ENCODE assay signal across 8 cellular contexts in the genomic region with DNA sequence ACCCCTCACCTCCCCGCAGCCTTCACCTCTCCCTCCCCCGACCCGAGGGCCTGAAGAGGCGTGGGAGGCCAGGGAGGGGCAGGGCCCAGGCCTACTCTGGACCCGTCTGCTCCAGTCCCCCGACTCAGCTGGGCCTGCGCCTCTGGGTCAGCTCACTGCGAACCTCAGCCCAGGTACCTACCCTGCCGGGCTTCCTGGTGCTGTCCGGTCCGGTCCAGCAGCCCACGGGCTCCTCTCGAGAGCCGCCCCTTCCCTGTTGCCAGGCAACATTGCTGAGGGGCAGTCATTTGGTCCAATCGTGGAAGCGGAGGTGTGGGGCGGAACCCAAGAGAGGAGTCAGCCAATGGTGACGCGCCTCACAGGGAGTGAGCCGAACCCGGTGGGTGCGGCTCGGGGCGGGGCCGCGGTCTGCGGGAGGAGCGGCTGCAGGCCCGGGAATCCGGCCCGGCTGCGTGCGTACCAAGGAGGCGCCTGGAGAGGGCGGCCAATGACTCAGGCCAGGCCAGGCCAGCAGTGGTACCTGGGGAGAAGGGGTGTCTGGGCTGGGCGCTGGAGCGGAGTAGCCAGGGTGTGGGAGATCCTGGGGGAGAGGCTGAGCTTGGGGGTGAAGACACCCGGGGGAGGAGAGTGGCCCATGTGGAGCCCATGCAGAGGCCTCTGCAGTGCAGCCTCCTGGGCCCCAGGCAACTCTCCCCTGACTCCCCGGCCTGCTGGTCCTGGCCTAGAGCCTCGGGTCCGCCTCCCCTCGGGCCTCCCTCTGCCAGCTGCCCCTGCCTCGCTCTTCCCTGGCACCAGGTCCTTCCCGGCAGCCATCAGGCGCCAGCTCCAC. TPM values are rescaled to one million over a fixed set of nuclear protein-coding genes. Genes with fewer than 3 reads are reported as not detected.
DNase-seq lines count a peak whose midpoint lies in the region; ATAC-seq and TF ChIP-seq lines count a peak whose summit lies in the region.

A gene with protein sequence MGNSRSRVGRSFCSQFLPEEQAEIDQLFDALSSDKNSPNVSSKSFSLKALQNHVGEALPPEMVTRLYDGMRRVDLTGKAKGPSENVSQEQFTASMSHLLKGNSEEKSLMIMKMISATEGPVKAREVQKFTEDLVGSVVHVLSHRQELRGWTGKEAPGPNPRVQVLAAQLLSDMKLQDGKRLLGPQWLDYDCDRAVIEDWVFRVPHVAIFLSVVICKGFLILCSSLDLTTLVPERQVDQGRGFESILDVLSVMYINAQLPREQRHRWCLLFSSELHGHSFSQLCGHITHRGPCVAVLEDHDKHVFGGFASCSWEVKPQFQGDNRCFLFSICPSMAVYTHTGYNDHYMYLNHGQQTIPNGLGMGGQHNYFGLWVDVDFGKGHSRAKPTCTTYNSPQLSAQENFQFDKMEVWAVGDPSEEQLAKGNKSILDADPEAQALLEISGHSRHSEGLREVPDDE (minus strand): TSS at position 240 of the 829 bp plus-strand sequence. CDS start 6,573 bp downstream, outside the sequence.

- H3K4me3 ChIP-seq in AG09309 (ENCODE audit: control insufficient read depth, low read depth, low read length), result peak within 1 kb of the TSS; percentile 80
- peak within 1 kb of the TSS; percentile 85 to 89 for H3K4me3 ChIP-seq in duodenal mucosa (ENCODE audit: low read depth in 1 of 2, low read length in 2 of 2)
- H3K4me3 ChIP-seq in lower leg skin (ENCODE audit: low read depth, poor library complexity, severe bottlenecking), result peak within 1 kb of the TSS; percentile 63

- 0 to 2% methylated on average over 33 to 38 of the region's 45 CpGs for WGBS in lower leg skin, 2 donors

- H3K36me3 Mint-ChIP-seq in activated CD4-positive, alpha-beta memory T cell treated with anti-CD3 and anti-CD28 coated beads for 36 hours, result no peaks in the 10 kb centered on the region

- peak; percentile 93 for DNase-seq in AG09309 (ENCODE audit: low read depth)
- peak; percentile 95 for DNase-seq in NCI-H69 (lab: John Stamatoyannopoulos, UW)
- DNase-seq in activated CD4-positive, alpha-beta memory T cell treated with anti-CD3 and anti-CD28 coated beads for 36 hours, result peak; percentile 99
- peak; percentile 99 to 100 for DNase-seq in lower leg skin (ENCODE audit: low spot score in 2 of 2)
- peak; percentile 98 to 99 for DNase-seq in stimulated activated CD4-positive, alpha-beta T cell treated with anti-CD3 and anti-CD28 coated beads, Interleukin-4, amount 100 ng/mL, for 48 hours (ENCODE audit: low read depth in 2 of 2)

- POLR2A ChIA-PET in activated CD4-positive, alpha-beta memory T cell treated with anti-CD3 and anti-CD28 coated beads for 36 hours (lab: Charles Lee), result interaction anchor here (0.5 to 3.5 kb wide), 5 partner anchors 10 to 113 kb away, joined by 3 to 15 read pairs (median 3); partner anchors contain the start of gene COTL1

- intact Hi-C loops in activated CD4-positive, alpha-beta memory T cell treated with anti-CD3 and anti-CD28 coated beads for 36 hours (cut with micrococcal nuclease), result loop anchor here (10.0 kb wide), 1 partner anchor 320 kb away; the partner anchor contains the start of gene TAF1C
- intact Hi-C loops in lower leg skin (cut with DNase I; ENCODE audit: low total_unique reads), result no loop called here

- H3K4me1 Mint-ChIP-seq in activated CD4-positive, alpha-beta memory T cell treated with anti-CD3 and anti-CD28 coated beads for 36 hours (ENCODE audit: low read depth), result peaks cover 51% of the 10 kb centered on the region

- H3K9me3 Mint-ChIP-seq in activated CD4-positive, alpha-beta memory T cell treated with anti-CD3 and anti-CD28 coated beads for 36 hours, result no peaks in the 10 kb centered on the region

- peak within 1 kb of the TSS; percentile 82 to 91 for H3K9ac ChIP-seq in duodenal mucosa (ENCODE audit: low read depth in 1 of 2, low read length in 2 of 2)

- TF ChIP-seq CTCF in AG09309 (IDR thresholded peaks at IDR 0.05; ENCODE audit: control insufficient read depth, insufficient read depth, low read depth, low read length, missing control alignments), result no peak
- TF ChIP-seq CTCF in lower leg skin (IDR thresholded peaks at IDR 0.05), result no peak

- H3K4me3 Mint-ChIP-seq in activated CD4-positive, alpha-beta memory T cell treated with anti-CD3 and anti-CD28 coated beads for 36 hours, result peak within 1 kb of the TSS; percentile 86

- no peaks in the 10 kb centered on the region for H3K9me3 ChIP-seq in duodenal mucosa (ENCODE audit: control insufficient read depth in 1 of 2, low read length in 2 of 2)

- no peaks in the 10 kb centered on the region for H3K27me3 ChIP-seq in duodenal mucosa (ENCODE audit: control insufficient read depth in 1 of 2, insufficient read depth in 2 of 2, low read length in 2 of 2)

- ATAC-seq in GM18873 (IDR thresholded peaks at IDR 0.05; ENCODE audit: low FRiP score, unreplicated experiment) (peak; percentile 93), HG03139 (IDR thresholded peaks at IDR 0.05; ENCODE audit: unreplicated experiment) (peak; percentile 95)

- H3K27ac Mint-ChIP-seq in activated CD4-positive, alpha-beta memory T cell treated with anti-CD3 and anti-CD28 coated beads for 36 hours, result peak within 1 kb of the TSS; percentile 87

- TF ChIP-seq POLR2A in lower leg skin (IDR thresholded peaks at IDR 0.05), result no peak

- H3K27ac ChIP-seq in duodenal mucosa (ENCODE audit: low read depth, low read length), result peak within 1 kb of the TSS; percentile 74

- peaks cover 30 to 40% of the 10 kb centered on the region in 2 donors for H3K4me1 ChIP-seq in duodenal mucosa (ENCODE audit: control insufficient read depth in 1 of 2, insufficient read depth in 2 of 2, low read length in 2 of 2)

- CTCF ChIA-PET in activated CD4-positive, alpha-beta memory T cell treated with anti-CD3 and anti-CD28 coated beads for 36 hours (lab: Charles Lee), result interaction anchor here (1.1 to 13.0 kb wide), 4 partner anchors 10 to 227 kb away, joined by 5 to 247 read pairs (median 34); partner anchors contain the start of gene COTL1

- H3K36me3 ChIP-seq in duodenal mucosa (ENCODE audit: control insufficient read depth in 1 of 2, insufficient read depth in 2 of 2, low read length in 2 of 2), result peaks cover 0 to 4% of the 10 kb centered on the region in 2 donors

- no peaks in the 10 kb centered on the region for H3K27me3 Mint-ChIP-seq in activated CD4-positive, alpha-beta memory T cell treated with anti-CD3 and anti-CD28 coated beads for 36 hours

RNA-seq across cellular contexts. Expression of the gene that starts here (rescaled TPM):
- 10 to 100 TPM; 12.9 to 13.6 TPM for total RNA-seq in activated CD4-positive, alpha-beta memory T cell treated with anti-CD3 and anti-CD28 coated beads for 36 hours
- 10 to 100 TPM; 10.2 to 20.8 (median 14.9) TPM for total RNA-seq in lower leg skin

Comparison
In these comparisons a context has a peak if more than half of its experiments do, and no peak if none do; other contexts are left out.
1. Peak in every context shown above with its lines: DNase-seq, ATAC-seq, H3K4me3 ChIP-seq and H3K27ac ChIP-seq.